1 cellular context compared by ENCODE assay signal in genomic region chr10:110356628-110357245, GRCh38.
TF ChIP-seq lines count a peak whose summit lies in the region.

No MANE protein-coding gene starts in this region.

TF ChIP-seq in GM12878, 131 proteins besides CTCF, POLR2A, EP300 and RAD21 (continued from another document):
- TF ChIP-seq, protein P1, sequence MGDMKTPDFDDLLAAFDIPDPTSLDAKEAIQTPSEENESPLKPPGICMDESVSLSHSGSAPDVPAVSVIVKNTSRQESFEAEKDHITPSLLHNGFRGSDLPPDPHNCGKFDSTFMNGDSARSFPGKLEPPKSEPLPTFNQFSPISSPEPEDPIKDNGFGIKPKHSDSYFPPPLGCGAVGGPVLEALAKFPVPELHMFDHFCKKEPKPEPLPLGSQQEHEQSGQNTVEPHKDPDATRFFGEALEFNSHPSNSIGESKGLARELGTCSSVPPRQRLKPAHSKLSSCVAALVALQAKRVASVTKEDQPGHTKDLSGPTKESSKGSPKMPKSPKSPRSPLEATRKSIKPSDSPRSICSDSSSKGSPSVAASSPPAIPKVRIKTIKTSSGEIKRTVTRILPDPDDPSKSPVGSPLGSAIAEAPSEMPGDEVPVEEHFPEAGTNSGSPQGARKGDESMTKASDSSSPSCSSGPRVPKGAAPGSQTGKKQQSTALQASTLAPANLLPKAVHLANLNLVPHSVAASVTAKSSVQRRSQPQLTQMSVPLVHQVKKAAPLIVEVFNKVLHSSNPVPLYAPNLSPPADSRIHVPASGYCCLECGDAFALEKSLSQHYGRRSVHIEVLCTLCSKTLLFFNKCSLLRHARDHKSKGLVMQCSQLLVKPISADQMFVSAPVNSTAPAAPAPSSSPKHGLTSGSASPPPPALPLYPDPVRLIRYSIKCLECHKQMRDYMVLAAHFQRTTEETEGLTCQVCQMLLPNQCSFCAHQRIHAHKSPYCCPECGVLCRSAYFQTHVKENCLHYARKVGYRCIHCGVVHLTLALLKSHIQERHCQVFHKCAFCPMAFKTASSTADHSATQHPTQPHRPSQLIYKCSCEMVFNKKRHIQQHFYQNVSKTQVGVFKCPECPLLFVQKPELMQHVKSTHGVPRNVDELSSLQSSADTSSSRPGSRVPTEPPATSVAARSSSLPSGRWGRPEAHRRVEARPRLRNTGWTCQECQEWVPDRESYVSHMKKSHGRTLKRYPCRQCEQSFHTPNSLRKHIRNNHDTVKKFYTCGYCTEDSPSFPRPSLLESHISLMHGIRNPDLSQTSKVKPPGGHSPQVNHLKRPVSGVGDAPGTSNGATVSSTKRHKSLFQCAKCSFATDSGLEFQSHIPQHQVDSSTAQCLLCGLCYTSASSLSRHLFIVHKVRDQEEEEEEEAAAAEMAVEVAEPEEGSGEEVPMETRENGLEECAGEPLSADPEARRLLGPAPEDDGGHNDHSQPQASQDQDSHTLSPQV (IDR thresholded peaks at IDR 0.05): peak; percentile 98
- TF ChIP-seq MTA2 (IDR thresholded peaks at IDR 0.05; ENCODE audit: low read depth): peak; percentile 100
- peak; percentile 100 for TF ChIP-seq TBL1XR1 (IDR thresholded peaks at IDR 0.05; ENCODE audit: low read depth, low read length)
- TF ChIP-seq USF2 (IDR thresholded peaks at IDR 0.05; ENCODE audit: borderline replicate concordance, low read depth, low read length): no peak
- peak; percentile 100 for TF ChIP-seq DPF2 (IDR thresholded peaks at IDR 0.05)
- TF ChIP-seq, protein P2, sequence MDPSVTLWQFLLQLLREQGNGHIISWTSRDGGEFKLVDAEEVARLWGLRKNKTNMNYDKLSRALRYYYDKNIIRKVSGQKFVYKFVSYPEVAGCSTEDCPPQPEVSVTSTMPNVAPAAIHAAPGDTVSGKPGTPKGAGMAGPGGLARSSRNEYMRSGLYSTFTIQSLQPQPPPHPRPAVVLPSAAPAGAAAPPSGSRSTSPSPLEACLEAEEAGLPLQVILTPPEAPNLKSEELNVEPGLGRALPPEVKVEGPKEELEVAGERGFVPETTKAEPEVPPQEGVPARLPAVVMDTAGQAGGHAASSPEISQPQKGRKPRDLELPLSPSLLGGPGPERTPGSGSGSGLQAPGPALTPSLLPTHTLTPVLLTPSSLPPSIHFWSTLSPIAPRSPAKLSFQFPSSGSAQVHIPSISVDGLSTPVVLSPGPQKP (IDR thresholded peaks at IDR 0.05; ENCODE audit: low read depth, low read length): no peak; the same call in 1 of the 2 replicates
- no peak for TF ChIP-seq RB1 (IDR thresholded peaks at IDR 0.05; ENCODE audit: borderline replicate concordance)
- TF ChIP-seq MEF2A (IDR thresholded peaks at IDR 0.05; ENCODE audit: insufficient read depth, low read depth, low read length): peak; percentile 99
- TF ChIP-seq POLR2AphosphoS5 (IDR thresholded peaks at IDR 0.05; ENCODE audit: low read length): peak; percentile 32; the same call in 1 of the 2 replicates
- peak; percentile 76 for TF ChIP-seq RAD51 (IDR thresholded peaks at IDR 0.05)
- no peak for TF ChIP-seq STAT1 (conservative IDR thresholded peaks at IDR 0.05)
- no peak; the same call in 1 of the 2 replicates for TF ChIP-seq ZNF207 (IDR thresholded peaks at IDR 0.05; ENCODE audit: borderline replicate concordance)
- TF ChIP-seq, protein P3, sequence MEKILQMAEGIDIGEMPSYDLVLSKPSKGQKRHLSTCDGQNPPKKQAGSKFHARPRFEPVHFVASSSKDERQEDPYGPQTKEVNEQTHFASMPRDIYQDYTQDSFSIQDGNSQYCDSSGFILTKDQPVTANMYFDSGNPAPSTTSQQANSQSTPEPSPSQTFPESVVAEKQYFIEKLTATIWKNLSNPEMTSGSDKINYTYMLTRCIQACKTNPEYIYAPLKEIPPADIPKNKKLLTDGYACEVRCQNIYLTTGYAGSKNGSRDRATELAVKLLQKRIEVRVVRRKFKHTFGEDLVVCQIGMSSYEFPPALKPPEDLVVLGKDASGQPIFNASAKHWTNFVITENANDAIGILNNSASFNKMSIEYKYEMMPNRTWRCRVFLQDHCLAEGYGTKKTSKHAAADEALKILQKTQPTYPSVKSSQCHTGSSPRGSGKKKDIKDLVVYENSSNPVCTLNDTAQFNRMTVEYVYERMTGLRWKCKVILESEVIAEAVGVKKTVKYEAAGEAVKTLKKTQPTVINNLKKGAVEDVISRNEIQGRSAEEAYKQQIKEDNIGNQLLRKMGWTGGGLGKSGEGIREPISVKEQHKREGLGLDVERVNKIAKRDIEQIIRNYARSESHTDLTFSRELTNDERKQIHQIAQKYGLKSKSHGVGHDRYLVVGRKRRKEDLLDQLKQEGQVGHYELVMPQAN (conservative IDR thresholded peaks at IDR 0.05): peak; percentile 22
- TF ChIP-seq NRF1 (conservative IDR thresholded peaks at IDR 0.05; ENCODE audit: low read depth, low read length): no peak
- no peak for TF ChIP-seq HDGF (IDR thresholded peaks at IDR 0.05)
- TF ChIP-seq SMC3 (IDR thresholded peaks at IDR 0.05; ENCODE audit: borderline replicate concordance, low read length): peak; percentile 31; the same call in 1 of the 2 replicates
- TF ChIP-seq LARP7 (IDR thresholded peaks at IDR 0.05): peak; percentile 54; the same call in 1 of the 2 replicates
